Comparison of ENCODE assay signal across 16 cellular contexts in the genomic region with DNA sequence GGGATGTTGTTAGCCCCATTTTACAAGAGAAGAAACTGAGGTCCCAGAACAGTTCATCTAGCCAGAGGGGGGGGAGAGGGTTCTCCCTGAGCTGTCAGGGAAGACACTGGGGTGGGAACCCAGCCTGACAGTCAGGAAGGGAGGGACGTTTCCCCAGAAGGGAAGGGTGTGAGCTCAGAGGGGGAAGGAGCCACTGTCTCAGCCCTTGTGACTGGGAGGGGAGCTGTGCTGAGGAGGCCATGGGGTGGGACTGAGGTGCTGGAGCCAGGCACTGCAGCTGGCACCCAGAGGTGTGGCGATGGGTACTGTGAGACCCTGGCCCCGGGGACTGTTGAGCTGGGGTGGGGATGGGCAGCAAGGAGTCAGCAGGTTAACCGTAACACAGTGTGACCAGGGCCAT. TPM values are rescaled to one million over a fixed set of nuclear protein-coding genes. Genes with fewer than 3 reads are reported as not detected.
DNase-seq lines count a peak whose midpoint lies in the region; ATAC-seq and TF ChIP-seq lines count a peak whose summit lies in the region.
"Had no signal": no experiment of that assay in that cellular context is flagged by ENCODE, and none has a peak within 500 bp of the region (broad histone marks: within the 10 kb centered on the region; RNA-seq: fewer than 3 reads in every experiment).

No MANE protein-coding gene starts in this region.

- no peak for TF ChIP-seq EP300 in tibial nerve (IDR thresholded peaks at IDR 0.05)

- peaks cover 13% of the 10 kb centered on the region for H3K4me1 Mint-ChIP-seq in Caco-2 (ENCODE audit: low read depth, unreplicated experiment)
- peaks cover 64% of the 10 kb centered on the region for H3K4me1 Mint-ChIP-seq in neural progenitor cell

- H3K27ac Mint-ChIP-seq in Caco-2 (ENCODE audit: unreplicated experiment) (peak overlapping the region; percentile 8), neural progenitor cell (peak overlapping the region; percentile 66)
- H3K27ac Mint-ChIP-seq: H9 had no signal

- H3K4me3 ChIP-seq in Caco-2 (ENCODE audit: low read depth, low read length) (no peak overlapping the region), NT2/D1 (ENCODE audit: insufficient read length, low read depth) (no peak overlapping the region), left ventricle myocardium inferior (no peak overlapping the region), neural progenitor cell (no peak overlapping the region), tibial nerve (no peak overlapping the region), coronary artery (no peak overlapping the region)
- H3K4me3 ChIP-seq: PC-9, SK-N-MC had no signal

- H3K27me3 ChIP-seq in Caco-2 (replicated peaks; ENCODE audit: control insufficient read depth, insufficient read depth, low read length), result no peaks in the 10 kb centered on the region
- no peaks in the 10 kb centered on the region for H3K27me3 ChIP-seq in NT2/D1 (ENCODE audit: insufficient read depth, insufficient read length)
- H3K27me3 ChIP-seq in left ventricle myocardium inferior (ENCODE audit: low read depth), result no peaks in the 10 kb centered on the region
- no peaks in the 10 kb centered on the region for H3K27me3 ChIP-seq in neural progenitor cell
- H3K27me3 ChIP-seq in tibial nerve, result no peaks in the 10 kb centered on the region

- TF ChIP-seq POLR2A in tibial nerve (IDR thresholded peaks at IDR 0.05), result no peak

- intact Hi-C loops in Caco-2 (cut with micrococcal nuclease; ENCODE audit: unreplicated experiment), result loop anchor here (5.0 kb wide), 1 partner anchor 34 kb away; the partner anchor contains the start of gene DAGLA
- intact Hi-C loops in left ventricle myocardium inferior (cut with micrococcal nuclease), result no loop called here

- peaks cover 5% of the 10 kb centered on the region for H3K36me3 Mint-ChIP-seq in Caco-2 (ENCODE audit: insufficient read depth, unreplicated experiment)
- no peaks in the 10 kb centered on the region for H3K36me3 Mint-ChIP-seq in neural progenitor cell

- H3K4me1 ChIP-seq in Caco-2 (peaks cover 19% of the 10 kb centered on the region), NT2/D1 (ENCODE audit: insufficient read depth, insufficient read length) (peaks cover 48% of the 10 kb centered on the region), left ventricle myocardium inferior (peaks cover 37% of the 10 kb centered on the region), neural progenitor cell (peaks cover 47% of the 10 kb centered on the region), tibial nerve (peaks cover 0 to 29% (median 8%) of the 10 kb centered on the region in 4 donors)

- CTCF ChIA-PET in Caco-2 (lab: Charles Lee), result interaction anchor here (1.2 to 1.9 kb wide), 2 partner anchors 12 to 18 kb away, joined by 3 to 9 read pairs; no protein-coding TSS in a partner anchor

- no peak overlapping the region for H3K4me2 ChIP-seq in neural progenitor cell
- H3K4me2 ChIP-seq: PC-9 had no signal

- H4K20me1 ChIP-seq in neural progenitor cell (ENCODE audit: low read depth), result no peaks in the 10 kb centered on the region

- peaks cover 18% of the 10 kb centered on the region for H3F3A ChIP-seq in neural progenitor cell (ENCODE audit: low read depth)

- no peak for DNase-seq in Caco-2
- no peak for DNase-seq in NT2/D1 (ENCODE audit: low read depth, low spot score)
- no peak for DNase-seq in left ventricle myocardium inferior
- no peak for DNase-seq in neural progenitor cell (ENCODE audit: low spot score)
- no peak for DNase-seq in tibial nerve (ENCODE audit: low spot score in 2 of 2)
- DNase-seq in coronary artery (ENCODE audit: low spot score), result no peak
- DNase-seq: DMS53, H9, IMR-90, NCI-H1048, NCI-H146, NCI-H2081 treated with DMSO at 0.1 percent for 48 hours, NCI-H526 treated with DMSO at 0.1 percent for 48 hours, PC-9 had no signal

- ATAC-seq in GM21360 (IDR thresholded peaks at IDR 0.05; ENCODE audit: unreplicated experiment), result no peak

- H3K9me3 ChIP-seq in Caco-2 (no peaks in the 10 kb centered on the region), NT2/D1 (ENCODE audit: insufficient read depth, low read length) (no peaks in the 10 kb centered on the region), left ventricle myocardium inferior (replicated peaks) (no peaks in the 10 kb centered on the region), neural progenitor cell (ENCODE audit: low read depth) (no peaks in the 10 kb centered on the region), tibial nerve (no peaks in the 10 kb centered on the region)

- H3K27ac ChIP-seq in left ventricle myocardium inferior (replicated peaks) (peak overlapping the region; percentile 27), neural progenitor cell (no peak overlapping the region), tibial nerve (no peak overlapping the region), coronary artery (peak overlapping the region in 1 of 2 donors; percentile 16)
- H3K27ac ChIP-seq: PC-9, SK-N-MC had no signal

- POLR2A ChIA-PET in Caco-2 (lab: Charles Lee), result no interaction called here

- WGBS in tibial nerve, 2 donors, result 75 to 81% methylated on average over 4 of the region's 4 CpGs

- H3K36me3 ChIP-seq in Caco-2 (ENCODE audit: control insufficient read depth, insufficient read depth, low read length) (no peaks in the 10 kb centered on the region; the same call in 1 of the 2 replicates), NT2/D1 (ENCODE audit: insufficient read depth, insufficient read length, low read length) (peaks cover 11% of the 10 kb centered on the region), left ventricle myocardium inferior (no peaks in the 10 kb centered on the region), neural progenitor cell (no peaks in the 10 kb centered on the region), tibial nerve (peaks cover 0 to 4% (median 0%) of the 10 kb centered on the region in 3 donors)

- H3K4me3 Mint-ChIP-seq in Caco-2 (ENCODE audit: unreplicated experiment) (no peak overlapping the region), neural progenitor cell (no peak overlapping the region)

- H3K9ac ChIP-seq in NT2/D1 (ENCODE audit: insufficient read length, low read depth) (peak overlapping the region; percentile 57), neural progenitor cell (no peak overlapping the region)

- BruUV-seq in Caco-2 (replicated peaks; lab: Mats Ljungman, UMichigan), result no TSS peak

- no peak overlapping the region for H2AFZ ChIP-seq in neural progenitor cell (replicated peaks)
- H2AFZ ChIP-seq: PC-9 had no signal

- no peaks in the 10 kb centered on the region for H3K79me2 ChIP-seq in neural progenitor cell (ENCODE audit: low read depth)

- H3K9me3 Mint-ChIP-seq in Caco-2 (ENCODE audit: unreplicated experiment) (no peaks in the 10 kb centered on the region), neural progenitor cell (no peaks in the 10 kb centered on the region)
- H3K9me3 Mint-ChIP-seq: H9 had no signal

- TF ChIP-seq CTCF in Caco-2 (IDR thresholded peaks at IDR 0.05; ENCODE audit: insufficient read depth in 1 of 2, low read depth in 1 of 2, low read length in 1 of 2, severe bottlenecking in 1 of 2, unreplicated experiment in 1 of 2), result no peak
- no peak for TF ChIP-seq CTCF in left ventricle myocardium inferior (IDR thresholded peaks at IDR 0.05; ENCODE audit: borderline replicate concordance)
- TF ChIP-seq CTCF in neural progenitor cell (IDR thresholded peaks at IDR 0.05), result no peak
- no peak for TF ChIP-seq CTCF in tibial nerve (IDR thresholded peaks at IDR 0.05)
- TF ChIP-seq CTCF in coronary artery (IDR thresholded peaks at IDR 0.05), result no peak

- H3K27me3 Mint-ChIP-seq in Caco-2 (ENCODE audit: insufficient read depth, unreplicated experiment) (no peaks in the 10 kb centered on the region), neural progenitor cell (ENCODE audit: insufficient read depth, low read depth) (peaks cover 3% of the 10 kb centered on the region)

RNA-seq across cellular contexts. Expression of gene DAGLA, which starts 35.7 kb away (rescaled TPM):
- total RNA-seq in Caco-2 (2022) (9.4 and 9.5 TPM in 2 replicates), left ventricle myocardium inferior (3.2 TPM), neural progenitor cell (ENCODE audit: low replicate concordance) (1.1 and 4.6 TPM in 2 replicates), tibial nerve (1 to 10 TPM; 1.1 to 5.4 (median 3.0) TPM)

RNA-seq across cellular contexts. Expression of gene MYRF, which starts 36.6 kb away (rescaled TPM):
- 165 and 169 TPM in 2 replicates for total RNA-seq in Caco-2 (2022)
- total RNA-seq in left ventricle myocardium inferior, result 0.14 TPM
- 1.9 and 5.8 TPM in 2 replicates for total RNA-seq in neural progenitor cell (ENCODE audit: low replicate concordance)
- 1 to 10 TPM; 1.0 to 7.5 (median 2.1) TPM for total RNA-seq in tibial nerve

Comparison
In these comparisons a context has a peak if more than half of its experiments do, and no peak if none do; other contexts are left out.
1. RNA of gene MYRF, which starts 36.6 kb away (total RNA-seq): 165 to 169 TPM in Caco-2; 1.0 to 7.5 TPM in tibial nerve, 1.9 to 5.8 TPM in neural progenitor cell and 0.14 TPM in left ventricle myocardium inferior (single experiment); every median in the first group is over 10 times any median in the second.